In the genomic region with DNA sequence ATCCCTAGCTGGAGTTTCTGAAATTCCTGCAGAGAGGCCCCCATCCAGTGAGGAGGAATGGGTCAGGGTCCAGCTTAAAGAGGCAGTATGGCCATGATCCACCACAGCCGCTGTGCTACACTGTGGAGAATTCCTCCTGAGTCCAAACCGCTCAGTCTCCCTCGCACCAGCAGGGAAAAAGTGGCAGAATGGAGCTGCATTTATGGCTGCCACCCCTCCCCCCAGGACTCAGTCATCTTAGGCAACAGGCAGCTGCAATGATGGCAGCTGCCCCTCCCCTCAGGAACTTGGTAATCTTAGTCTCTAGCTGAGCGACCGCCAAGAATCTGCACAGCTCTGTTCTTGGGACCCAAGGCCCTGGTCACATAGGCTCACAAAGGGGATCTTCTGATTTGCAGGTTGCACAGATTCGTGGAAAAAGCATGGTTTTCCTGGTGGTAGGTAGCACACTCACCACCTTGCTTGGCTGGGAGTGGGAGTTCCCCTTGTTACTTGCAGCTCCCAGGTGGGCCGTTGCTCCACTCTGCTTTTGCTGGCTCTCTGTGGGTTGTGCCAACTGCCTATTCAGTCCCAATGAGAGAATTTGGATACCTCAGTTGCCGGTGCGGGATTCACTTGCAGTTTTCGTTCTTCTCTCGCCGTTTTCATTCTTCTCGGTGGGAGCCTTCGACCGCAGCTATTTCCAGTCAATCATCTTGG, we compare ENCODE assay signal across 1 cellular context.
TF ChIP-seq lines count a peak whose summit lies in the region.

No MANE protein-coding gene starts in this region.

TF ChIP-seq in WTC11, 78 proteins besides CTCF, POLR2A, EP300 and RAD21:
- TF ChIP-seq SOX15 (CRISPR knock-in tag; IDR thresholded peaks at IDR 0.05), result no peak
- 0 out of 2 replicates have a peak, but pooled peaks have one; percentile 46 for TF ChIP-seq ZNF281 (CRISPR knock-in tag; IDR thresholded peaks at IDR 0.05)
